8 cellular contexts compared by ENCODE assay signal in genomic region chr7:156764016-156764669, GRCh38.
DNase-seq lines count a peak whose midpoint lies in the region; ATAC-seq and TF ChIP-seq lines count a peak whose summit lies in the region.

No MANE protein-coding gene starts in this region.

- H3K4me3 ChIP-seq in colonic mucosa (no peak overlapping the region), lower lobe of right lung (no peak overlapping the region)

- POLR2A ChIA-PET in activated CD4-positive, alpha-beta memory T cell treated with anti-CD3 and anti-CD28 coated beads, Interleukin-2, amount 10 ng/mL, durations not matched to agents 7 days and 5 days (lab: Charles Lee): interaction anchor here (0.6 to 1.1 kb wide), 2 partner anchors 13 to 113 kb away, joined by 3 read pairs; no protein-coding TSS in a partner anchor

- peaks cover 10% of the 10 kb centered on the region for H3K9me3 Mint-ChIP-seq in activated CD4-positive, alpha-beta memory T cell treated with anti-CD3 and anti-CD28 coated beads, Interleukin-2, amount 10 ng/mL, durations not matched to agents 7 days and 5 days

- H3K4me1 Mint-ChIP-seq in activated CD4-positive, alpha-beta memory T cell treated with anti-CD3 and anti-CD28 coated beads, Interleukin-2, amount 10 ng/mL, durations not matched to agents 7 days and 5 days: peaks cover 7% of the 10 kb centered on the region

- in situ Hi-C loops in GM13976 (cut with MboI; ENCODE audit: low sequenced_read_pairs, unreplicated experiment): no loop called here

- no peaks in the 10 kb centered on the region for H3K36me3 ChIP-seq in colonic mucosa
- peaks cover 13% of the 10 kb centered on the region for H3K36me3 ChIP-seq in lower lobe of right lung

- ATAC-seq in Right ventricle myocardium inferior (peak; percentile 87), lower lobe of right lung (peak; percentile 92 to 95)

- H3K36me3 Mint-ChIP-seq in activated CD4-positive, alpha-beta memory T cell treated with anti-CD3 and anti-CD28 coated beads, Interleukin-2, amount 10 ng/mL, durations not matched to agents 7 days and 5 days (ENCODE audit: low read depth): peaks cover 26% of the 10 kb centered on the region

- CTCF ChIA-PET in activated CD4-positive, alpha-beta memory T cell treated with anti-CD3 and anti-CD28 coated beads, Interleukin-2, amount 10 ng/mL, durations not matched to agents 7 days and 5 days (lab: Charles Lee): no interaction called here

- no peaks in the 10 kb centered on the region for H3K4me1 ChIP-seq in colonic mucosa
- H3K4me1 ChIP-seq in lower lobe of right lung: peaks cover 7% of the 10 kb centered on the region

- DNase-seq in Right ventricle myocardium inferior (ENCODE audit: missing footprints) (peak; percentile 72), cardiac septum (ENCODE audit: low spot score) (no peak), NCI-H748 treated with DMSO at 0.1 percent for 48 hours (lab: John Stamatoyannopoulos, UW) (peak; percentile 88), colonic mucosa (peak; percentile 68), lower lobe of right lung (peak; percentile 73), NCI-H226 (no peak), GM13976 (ENCODE audit: low spot score) (no peak)
- no peak for DNase-seq in activated CD4-positive, alpha-beta memory T cell treated with anti-CD3 and anti-CD28 coated beads, Interleukin-2, amount 10 ng/mL, durations not matched to agents 7 days and 5 days

- H3K27me3 ChIP-seq in colonic mucosa (no peaks in the 10 kb centered on the region), lower lobe of right lung (ENCODE audit: low read depth) (no peaks in the 10 kb centered on the region)

- intact Hi-C loops in Right ventricle myocardium inferior (cut with DNase I): no loop called here
- intact Hi-C loops in cardiac septum (cut with DNase I): loop anchor here (10.0 kb wide), 1 partner anchor 969 kb away; no protein-coding TSS in a partner anchor
- intact Hi-C loops in colonic mucosa (cut with DNase I): loop anchor here (5.0 to 10.0 kb wide), 4 partner anchors 119 to 967 kb away; partner anchors contain the start of genes RNF32 and SHH
- intact Hi-C loops in lower lobe of right lung (cut with DNase I): no loop called here

- H3K27ac Mint-ChIP-seq in activated CD4-positive, alpha-beta memory T cell treated with anti-CD3 and anti-CD28 coated beads, Interleukin-2, amount 10 ng/mL, durations not matched to agents 7 days and 5 days: no peak overlapping the region

- no peaks in the 10 kb centered on the region for H3K9me3 ChIP-seq in colonic mucosa
- no peaks in the 10 kb centered on the region for H3K9me3 ChIP-seq in lower lobe of right lung

- H3K27ac ChIP-seq in colonic mucosa (no peak overlapping the region), lower lobe of right lung (no peak overlapping the region)

- H3K27me3 Mint-ChIP-seq in activated CD4-positive, alpha-beta memory T cell treated with anti-CD3 and anti-CD28 coated beads, Interleukin-2, amount 10 ng/mL, durations not matched to agents 7 days and 5 days: no peaks in the 10 kb centered on the region

- H3K4me3 Mint-ChIP-seq in activated CD4-positive, alpha-beta memory T cell treated with anti-CD3 and anti-CD28 coated beads, Interleukin-2, amount 10 ng/mL, durations not matched to agents 7 days and 5 days: no peak overlapping the region

- H3K9ac ChIP-seq in colonic mucosa (ENCODE audit: low read depth in 2 of 2, low read length in 2 of 2): no peak overlapping the region

- peak; percentile 65 for TF ChIP-seq CTCF in colonic mucosa (IDR thresholded peaks at IDR 0.05)
- peak; percentile 66 for TF ChIP-seq CTCF in lower lobe of right lung (IDR thresholded peaks at IDR 0.05)
- no peak for TF ChIP-seq CTCF in GM13976 (IDR thresholded peaks at IDR 0.05; ENCODE audit: borderline replicate concordance, control extremely low read depth, extremely low read depth, insufficient read depth, missing control alignments)

Comparison
In these comparisons a context has a peak if more than half of its experiments do, and no peak if none do; other contexts are left out.
1. DNase-seq: peak in Right ventricle myocardium inferior (single experiment), NCI-H748 treated with DMSO at 0.1 percent for 48 hours (single experiment), colonic mucosa (single experiment) and lower lobe of right lung (single experiment); none in cardiac septum (single experiment), activated CD4-positive, alpha-beta memory T cell treated with anti-CD3 and anti-CD28 coated beads, Interleukin-2, amount 10 ng/mL, durations not matched to agents 7 days and 5 days (single experiment), NCI-H226 (single experiment) and GM13976 (single experiment).
2. intact Hi-C loops: an anchor here in cardiac septum (10.0 kb wide) and colonic mucosa (5.0 to 10.0 kb wide); none called in Right ventricle myocardium inferior and lower lobe of right lung.